31 cellular contexts compared by ENCODE assay signal in the genomic region with DNA sequence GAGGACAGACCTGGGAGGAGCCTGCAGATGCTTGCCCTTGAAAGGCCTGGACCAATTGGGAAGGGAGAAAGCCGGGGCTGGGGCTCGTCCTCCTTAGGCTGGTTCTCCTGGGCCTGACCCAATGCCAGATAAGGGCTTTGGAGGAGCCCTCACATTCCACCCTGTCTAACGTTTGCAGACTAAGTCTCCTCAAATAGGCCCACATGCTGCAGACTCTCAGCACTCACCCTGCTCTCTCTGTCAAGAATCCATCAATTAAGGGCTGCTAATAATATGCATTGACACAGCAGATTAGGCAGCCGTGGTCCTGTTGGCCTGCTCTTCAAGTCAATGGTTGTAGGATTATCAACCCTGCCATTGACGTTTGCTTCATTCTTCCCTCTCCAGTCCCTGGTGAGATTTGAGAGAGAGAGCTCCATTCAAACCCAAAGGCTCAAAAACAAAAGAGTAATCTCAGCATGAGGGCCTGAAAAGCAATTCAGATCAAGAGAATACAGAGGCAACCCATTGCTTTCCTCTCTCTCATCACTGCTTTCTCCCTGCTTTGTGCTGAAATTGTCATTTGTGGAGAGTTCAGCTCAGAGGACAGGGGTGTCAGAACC.
"Had no signal": no experiment of that assay in that cellular context is flagged by ENCODE, and none has a peak within 500 bp of the region (broad histone marks: within the 10 kb centered on the region; RNA-seq: fewer than 3 reads in every experiment).

No MANE protein-coding gene starts in this region.

- H3K9me3 ChIP-seq: breast epithelium, gastrocnemius medialis, left lung, lower lobe of right lung, ovary, thoracic aorta had no signal

- H3K4me3 ChIP-seq: breast epithelium, gastrocnemius medialis, left lung, lower lobe of right lung, ovary, psoas muscle, sigmoid colon, thoracic aorta had no signal

- H3K4me3 Mint-ChIP-seq: activated CD4-positive, alpha-beta memory T cell treated with anti-CD3 and anti-CD28 coated beads, Interleukin-2, amount 10 ng/mL, durations not matched to agents 7 days and 5 days; activated CD4-positive, alpha-beta T cell treated with anti-CD3 and anti-CD28 coated beads, Interleukin-2, amount 10 ng/mL, durations not matched to agents 7 days and 5 days; activated T-cell treated with anti-CD3 and anti-CD28 coated beads, Interleukin-2, amount 50 U/mL, for 4 hours; activated T-helper 17 cell treated with anti-CD3 and anti-CD28 coated beads, Interleukin-2, amount 50 U/mL, for 72 hours; central memory CD8-positive, alpha-beta T cell; dendritic cell treated with granulocyte-macrophage colony-stimulating factor and Interleukin-4, amounts not matched to agents 40 ng/mL and 50 ng/mL, for 4 days; natural killer cell treated with Interleukin-12 subunit alpha and Interleukin-12 subunit beta and Interleukin-15 and Interleukin-18, amount 100 ng/mL, for 72 hours; stimulated activated effector memory CD8-positive, alpha-beta T cell treated with anti-CD3 and anti-CD28 coated beads, Interleukin-12 subunit alpha, Interleukin-12 subunit beta, amount 100 ng/mL, for 72 hours; stimulated activated naive CD8-positive, alpha-beta T cell treated with anti-CD3 and anti-CD28 coated beads, Interleukin-15, Interleukin-2, amounts not matched to agents 100 ng/mL and 50 ng/mL, for 24 hours; T-helper 1 cell treated with Interleukin-12 subunit alpha and Interleukin-12 subunit beta and Interleukin-4 antibody, amounts not matched to agents 30 μg/mL and 1 μg/mL, for 36 hours had no signal

- H3K36me3 ChIP-seq: breast epithelium, gastrocnemius medialis, left lung, lower lobe of right lung, ovary, sigmoid colon, thoracic aorta had no signal

- ATAC-seq: activated CD4-positive, CD25-positive, alpha-beta regulatory T cell treated with anti-CD3 and anti-CD28 coated beads, Interleukin-2, amount 50 U/mL, for 24 hours; activated T-cell treated with anti-CD3 and anti-CD28 coated beads, Interleukin-2, amount 50 U/mL, for 4 hours; activated T-helper 17 cell treated with anti-CD3 and anti-CD28 coated beads, Interleukin-2, amount 50 U/mL, for 72 hours; gastrocnemius medialis; left lung; lower lobe of right lung; psoas muscle; stimulated activated effector memory CD8-positive, alpha-beta T cell treated with anti-CD3 and anti-CD28 coated beads, Interleukin-12 subunit alpha, Interleukin-12 subunit beta, amount 100 ng/mL, for 72 hours had no signal

- H3K9me3 Mint-ChIP-seq: activated CD4-positive, alpha-beta memory T cell treated with anti-CD3 and anti-CD28 coated beads, Interleukin-2, amount 10 ng/mL, durations not matched to agents 7 days and 5 days; activated CD4-positive, alpha-beta T cell treated with anti-CD3 and anti-CD28 coated beads, Interleukin-2, amount 10 ng/mL, durations not matched to agents 7 days and 5 days; activated T-cell treated with anti-CD3 and anti-CD28 coated beads, Interleukin-2, amount 50 U/mL, for 4 hours; activated T-helper 17 cell treated with anti-CD3 and anti-CD28 coated beads, Interleukin-2, amount 50 U/mL, for 72 hours; central memory CD8-positive, alpha-beta T cell; dendritic cell treated with granulocyte-macrophage colony-stimulating factor and Interleukin-4, amounts not matched to agents 40 ng/mL and 50 ng/mL, for 4 days; natural killer cell treated with Interleukin-12 subunit alpha and Interleukin-12 subunit beta and Interleukin-15 and Interleukin-18, amount 100 ng/mL, for 72 hours; stimulated activated effector memory CD8-positive, alpha-beta T cell treated with anti-CD3 and anti-CD28 coated beads, Interleukin-12 subunit alpha, Interleukin-12 subunit beta, amount 100 ng/mL, for 72 hours; stimulated activated naive CD8-positive, alpha-beta T cell treated with anti-CD3 and anti-CD28 coated beads, Interleukin-15, Interleukin-2, amounts not matched to agents 100 ng/mL and 50 ng/mL, for 24 hours; T-helper 1 cell treated with Interleukin-12 subunit alpha and Interleukin-12 subunit beta and Interleukin-4 antibody, amounts not matched to agents 30 μg/mL and 1 μg/mL, for 36 hours had no signal

- H3K27me3 ChIP-seq: breast epithelium, gastrocnemius medialis, ovary, sigmoid colon had no signal

- H3K27ac Mint-ChIP-seq: activated CD4-positive, alpha-beta memory T cell treated with anti-CD3 and anti-CD28 coated beads, Interleukin-2, amount 10 ng/mL, durations not matched to agents 7 days and 5 days; activated CD4-positive, alpha-beta T cell treated with anti-CD3 and anti-CD28 coated beads, Interleukin-2, amount 10 ng/mL, durations not matched to agents 7 days and 5 days; activated T-helper 17 cell treated with anti-CD3 and anti-CD28 coated beads, Interleukin-2, amount 50 U/mL, for 72 hours; dendritic cell treated with granulocyte-macrophage colony-stimulating factor and Interleukin-4, amounts not matched to agents 40 ng/mL and 50 ng/mL, for 4 days; natural killer cell treated with Interleukin-12 subunit alpha and Interleukin-12 subunit beta and Interleukin-15 and Interleukin-18, amount 100 ng/mL, for 72 hours; stimulated activated effector memory CD8-positive, alpha-beta T cell treated with anti-CD3 and anti-CD28 coated beads, Interleukin-12 subunit alpha, Interleukin-12 subunit beta, amount 100 ng/mL, for 72 hours; stimulated activated naive CD8-positive, alpha-beta T cell treated with anti-CD3 and anti-CD28 coated beads, Interleukin-15, Interleukin-2, amounts not matched to agents 100 ng/mL and 50 ng/mL, for 24 hours; T-helper 1 cell treated with Interleukin-12 subunit alpha and Interleukin-12 subunit beta and Interleukin-4 antibody, amounts not matched to agents 30 μg/mL and 1 μg/mL, for 36 hours had no signal

- DNase-seq: activated CD4-positive, alpha-beta memory T cell treated with anti-CD3 and anti-CD28 coated beads, Interleukin-2, amount 10 ng/mL, durations not matched to agents 7 days and 5 days; activated CD4-positive, alpha-beta T cell treated with anti-CD3 and anti-CD28 coated beads, Interleukin-2, amount 10 ng/mL, durations not matched to agents 7 days and 5 days; activated gamma-delta T cell treated with Interleukin-2 at 50 U/mL for 16 hours; activated naive CD4-positive, alpha-beta T cell treated with anti-CD3 and anti-CD28 coated beads, Interleukin-2, amount 50 U/mL, for 16 hours; activated T-cell treated with anti-CD3 and anti-CD28 coated beads, Interleukin-2, amount 50 U/mL, for 4 hours; amygdala; effector CD8-positive, alpha-beta T cell; erythroblast; gastrocnemius medialis; hippocampal formation; left lung; lower lobe of right lung; mesenchymal stem cell; ovary; psoas muscle; sigmoid colon; small intestine; stimulated activated CD4-positive, alpha-beta T cell treated with anti-CD3 and anti-CD28 coated beads, Interleukin-4, amount 100 ng/mL, for 24 hours; T-helper 9 cell; trophoblast cell had no signal

- H3K4me1 ChIP-seq: breast epithelium, gastrocnemius medialis, left lung, lower lobe of right lung, psoas muscle had no signal

- H3K27ac ChIP-seq: breast epithelium, gastrocnemius medialis, left lung, lower lobe of right lung, ovary, psoas muscle, sigmoid colon, thoracic aorta, VCaP had no signal

- H3K4me1 Mint-ChIP-seq: activated CD4-positive, alpha-beta memory T cell treated with anti-CD3 and anti-CD28 coated beads, Interleukin-2, amount 10 ng/mL, durations not matched to agents 7 days and 5 days; activated CD4-positive, alpha-beta T cell treated with anti-CD3 and anti-CD28 coated beads, Interleukin-2, amount 10 ng/mL, durations not matched to agents 7 days and 5 days; activated T-helper 17 cell treated with anti-CD3 and anti-CD28 coated beads, Interleukin-2, amount 50 U/mL, for 72 hours; central memory CD8-positive, alpha-beta T cell; stimulated activated effector memory CD8-positive, alpha-beta T cell treated with anti-CD3 and anti-CD28 coated beads, Interleukin-12 subunit alpha, Interleukin-12 subunit beta, amount 100 ng/mL, for 72 hours had no signal

- H3K36me3 Mint-ChIP-seq: natural killer cell treated with Interleukin-12 subunit alpha and Interleukin-12 subunit beta and Interleukin-15 and Interleukin-18, amount 100 ng/mL, for 72 hours; stimulated activated effector memory CD8-positive, alpha-beta T cell treated with anti-CD3 and anti-CD28 coated beads, Interleukin-12 subunit alpha, Interleukin-12 subunit beta, amount 100 ng/mL, for 72 hours had no signal
